In the genomic region with DNA sequence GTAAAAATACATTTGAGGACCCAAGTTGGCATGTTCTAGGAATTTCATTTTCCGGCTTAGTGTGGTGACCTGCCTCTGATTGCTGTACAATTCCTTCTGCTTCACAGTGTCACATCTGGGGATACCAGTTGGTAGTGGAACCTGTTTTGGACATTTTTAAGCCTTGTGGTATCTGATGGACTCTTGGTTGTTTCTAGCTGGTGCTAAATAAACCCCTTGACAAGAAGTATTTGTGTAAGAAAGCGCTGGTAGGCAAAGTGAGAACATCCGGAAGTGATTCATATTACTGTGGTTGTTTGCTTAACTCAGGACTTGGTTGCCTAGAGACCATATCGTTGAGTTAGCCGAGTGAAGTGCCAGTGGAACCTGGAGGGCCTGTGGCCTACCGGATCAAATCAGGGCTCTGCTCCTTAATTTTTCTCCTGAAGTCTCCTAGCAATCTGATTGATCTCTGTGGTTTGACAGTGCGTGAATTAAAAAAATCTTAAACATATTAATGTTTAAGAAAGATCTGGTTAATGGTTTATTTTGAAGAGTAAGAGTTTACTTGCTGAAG, we compare ENCODE assay signal across 8 cellular contexts. TPM values are rescaled to one million over a fixed set of nuclear protein-coding genes. Genes with fewer than 3 reads are reported as not detected.
DNase-seq lines count a peak whose midpoint lies in the region; ATAC-seq and TF ChIP-seq lines count a peak whose summit lies in the region.

No MANE protein-coding gene starts in this region.

- RAD21 ChIA-PET in HCT116 (lab: Charles Lee; ENCODE audit: low non-redundant PET in 1 of 2, low total read pairs in 2 of 2, uncharacterized antibody in 2 of 2, unreplicated experiment in 2 of 2): interaction anchor here in 1 of 2 experiments (1.0 kb wide), 1 partner anchor 13 kb away, joined by 3 read pairs; a partner anchor contains a TSS

- DNase-seq in HCT116 (ENCODE audit: low read depth, low spot score) (peak; percentile 91), LoVo (ENCODE audit: low spot score) (peak; percentile 97), SIG-M5 (lab: John Stamatoyannopoulos, UW) (peak; percentile 92), adipocyte (ENCODE audit: low read depth) (peak; percentile 96), heart right ventricle (peak; percentile 39 to 85), sciatic nerve (ENCODE audit: low spot score) (no peak), G401 (ENCODE audit: low spot score) (no peak)

- H4K20me1 ChIP-seq in HCT116 (ENCODE audit: insufficient read depth): no peaks in the 10 kb centered on the region

- 0 out of 2 replicates have a peak, but pooled peaks have one; percentile 15 for TF ChIP-seq RAD21 in HCT116 (IDR thresholded peaks at IDR 0.05; ENCODE audit: low read depth)

- peak overlapping the region; percentile 76 for H3K27ac ChIP-seq in HCT116 (ENCODE audit: low read depth, low read length)
- peak overlapping the region; percentile 69 to 93 (median 87) for H3K27ac ChIP-seq in heart right ventricle

- peaks cover 94% of the 10 kb centered on the region for H3K79me2 ChIP-seq in HCT116 (ENCODE audit: insufficient read depth, low read length)

- no peaks in the 10 kb centered on the region for H3K9me2 ChIP-seq in HCT116 (ENCODE audit: insufficient read depth)

- TF ChIP-seq POLR2A in HCT116 (IDR thresholded peaks at IDR 0.05; ENCODE audit: borderline replicate concordance, extremely low read depth, insufficient read depth, insufficient read length): no peak

- WGBS in heart right ventricle, 2 donors: 7% methylated on average over 7 of the region's 7 CpGs

- H3K4me1 ChIP-seq in HCT116 (ENCODE audit: control insufficient read depth in 1 of 2, insufficient read depth in 2 of 2, low read length in 2 of 2): peaks cover 43 to 51% of the 10 kb centered on the region in 2 experiments
- peaks cover 64% of the 10 kb centered on the region for H3K4me1 ChIP-seq in adipocyte (ENCODE audit: control insufficient read depth, insufficient read depth, low read length)
- H3K4me1 ChIP-seq in heart right ventricle: peaks cover 5 to 98% (median 78%) of the 10 kb centered on the region in 9 donors

- CTCF ChIA-PET in HCT116 (lab: Charles Lee): interaction anchor here (1.7 kb wide), 1 partner anchor 81 kb away, joined by 4 read pairs; no protein-coding TSS in a partner anchor

- H2AFZ ChIP-seq in HCT116 (ENCODE audit: low read depth, low read length, poor library complexity, severe bottlenecking): no peak overlapping the region

- TF ChIP-seq CTCF in HCT116 (IDR thresholded peaks at IDR 0.05 in 2 of 3, conservative IDR thresholded peaks at IDR 0.05 in 1 of 3; ENCODE audit: borderline replicate concordance in 1 of 3, insufficient read depth in 1 of 3, low read depth in 2 of 3, low read length in 2 of 3) (no peak), heart right ventricle (IDR thresholded peaks at IDR 0.05) (no peak)

- intact Hi-C loops in HCT116 (cut with micrococcal nuclease): loop anchor here (1.0 kb wide), 1 partner anchor 13 kb away; a partner anchor contains a TSS
- intact Hi-C loops in heart right ventricle (cut with DNase I): loop anchor here in 3 of 10 donors (5.0 kb wide), 1 partner anchor 61 kb away; no protein-coding TSS in a partner anchor
- intact Hi-C loops in sciatic nerve (cut with DNase I): no loop called here

- ATAC-seq in HCT116 (peak; percentile 89), heart right ventricle (peak; percentile 93 to 98 (median 97)), sciatic nerve (peak; percentile 97)

- in situ Hi-C loops in G401 (cut with HindIII; ENCODE audit: low sequenced_read_pairs): no loop called here

- H3K9me3 ChIP-seq in HCT116 (ENCODE audit: control insufficient read depth in 1 of 2, insufficient read depth in 1 of 2, low read depth in 1 of 2, low read length in 2 of 2): no peaks in the 10 kb centered on the region
- no peaks in the 10 kb centered on the region for H3K9me3 ChIP-seq in adipocyte (ENCODE audit: control insufficient read depth, low read length)
- no peaks in the 10 kb centered on the region for H3K9me3 ChIP-seq in heart right ventricle

- peak overlapping the region; percentile 14 for H3K4me3 ChIP-seq in GM08714 (ENCODE audit: low read length)
- H3K4me3 ChIP-seq in HCT116 (replicated peaks in 1 of 2; ENCODE audit: low read depth in 1 of 2, low read length in 2 of 2): peak overlapping the region; percentile 22 to 50
- peak overlapping the region; percentile 70 for H3K4me3 ChIP-seq in adipocyte (ENCODE audit: low read length)
- H3K4me3 ChIP-seq in heart right ventricle: peak overlapping the region in 7 of 10 donors; percentile 1 to 36 (median 20)

- H3K27me3 ChIP-seq in HCT116 (ENCODE audit: insufficient read depth, low read length) (no peaks in the 10 kb centered on the region), adipocyte (replicated peaks; ENCODE audit: control insufficient read depth, insufficient read depth, low read length) (no peaks in the 10 kb centered on the region), heart right ventricle (no peaks in the 10 kb centered on the region)

- POLR2A ChIA-PET in HCT116 (lab: Charles Lee): interaction anchor here (2.1 kb wide), 1 partner anchor 12 kb away, joined by 13 read pairs; a partner anchor contains a TSS

- no peaks in the 10 kb centered on the region for H3K36me3 ChIP-seq in HCT116 (ENCODE audit: control insufficient read depth in 1 of 2, insufficient read depth in 2 of 2, low read length in 2 of 2)
- H3K36me3 ChIP-seq in adipocyte (ENCODE audit: control insufficient read depth, insufficient read depth, low read length, severe bottlenecking): no peaks in the 10 kb centered on the region
- peaks cover 0 to 12% (median 0%) of the 10 kb centered on the region in 9 donors for H3K36me3 ChIP-seq in heart right ventricle

- BruUV-seq in HCT116 (replicated peaks; lab: Mats Ljungman, UMichigan): no TSS peak

- peak overlapping the region; percentile 81 for H3K4me2 ChIP-seq in HCT116 (ENCODE audit: low read length)

- H3K9ac ChIP-seq in HCT116 (ENCODE audit: low read length) (peak overlapping the region; percentile 60), adipocyte (ENCODE audit: low read length) (peak overlapping the region; percentile 18)

TF ChIP-seq in HCT116, 20 proteins besides CTCF, POLR2A, EP300 and RAD21 (continues in another document):
- no peak for TF ChIP-seq SRF (IDR thresholded peaks at IDR 0.05; ENCODE audit: low read depth)
- peak; percentile 81 for TF ChIP-seq CEBPB (IDR thresholded peaks at IDR 0.05; ENCODE audit: low read depth)
- TF ChIP-seq, protein P1, sequence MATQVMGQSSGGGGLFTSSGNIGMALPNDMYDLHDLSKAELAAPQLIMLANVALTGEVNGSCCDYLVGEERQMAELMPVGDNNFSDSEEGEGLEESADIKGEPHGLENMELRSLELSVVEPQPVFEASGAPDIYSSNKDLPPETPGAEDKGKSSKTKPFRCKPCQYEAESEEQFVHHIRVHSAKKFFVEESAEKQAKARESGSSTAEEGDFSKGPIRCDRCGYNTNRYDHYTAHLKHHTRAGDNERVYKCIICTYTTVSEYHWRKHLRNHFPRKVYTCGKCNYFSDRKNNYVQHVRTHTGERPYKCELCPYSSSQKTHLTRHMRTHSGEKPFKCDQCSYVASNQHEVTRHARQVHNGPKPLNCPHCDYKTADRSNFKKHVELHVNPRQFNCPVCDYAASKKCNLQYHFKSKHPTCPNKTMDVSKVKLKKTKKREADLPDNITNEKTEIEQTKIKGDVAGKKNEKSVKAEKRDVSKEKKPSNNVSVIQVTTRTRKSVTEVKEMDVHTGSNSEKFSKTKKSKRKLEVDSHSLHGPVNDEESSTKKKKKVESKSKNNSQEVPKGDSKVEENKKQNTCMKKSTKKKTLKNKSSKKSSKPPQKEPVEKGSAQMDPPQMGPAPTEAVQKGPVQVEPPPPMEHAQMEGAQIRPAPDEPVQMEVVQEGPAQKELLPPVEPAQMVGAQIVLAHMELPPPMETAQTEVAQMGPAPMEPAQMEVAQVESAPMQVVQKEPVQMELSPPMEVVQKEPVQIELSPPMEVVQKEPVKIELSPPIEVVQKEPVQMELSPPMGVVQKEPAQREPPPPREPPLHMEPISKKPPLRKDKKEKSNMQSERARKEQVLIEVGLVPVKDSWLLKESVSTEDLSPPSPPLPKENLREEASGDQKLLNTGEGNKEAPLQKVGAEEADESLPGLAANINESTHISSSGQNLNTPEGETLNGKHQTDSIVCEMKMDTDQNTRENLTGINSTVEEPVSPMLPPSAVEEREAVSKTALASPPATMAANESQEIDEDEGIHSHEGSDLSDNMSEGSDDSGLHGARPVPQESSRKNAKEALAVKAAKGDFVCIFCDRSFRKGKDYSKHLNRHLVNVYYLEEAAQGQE (IDR thresholded peaks at IDR 0.05; ENCODE audit: low read depth): no peak
- TF ChIP-seq, protein P2, sequence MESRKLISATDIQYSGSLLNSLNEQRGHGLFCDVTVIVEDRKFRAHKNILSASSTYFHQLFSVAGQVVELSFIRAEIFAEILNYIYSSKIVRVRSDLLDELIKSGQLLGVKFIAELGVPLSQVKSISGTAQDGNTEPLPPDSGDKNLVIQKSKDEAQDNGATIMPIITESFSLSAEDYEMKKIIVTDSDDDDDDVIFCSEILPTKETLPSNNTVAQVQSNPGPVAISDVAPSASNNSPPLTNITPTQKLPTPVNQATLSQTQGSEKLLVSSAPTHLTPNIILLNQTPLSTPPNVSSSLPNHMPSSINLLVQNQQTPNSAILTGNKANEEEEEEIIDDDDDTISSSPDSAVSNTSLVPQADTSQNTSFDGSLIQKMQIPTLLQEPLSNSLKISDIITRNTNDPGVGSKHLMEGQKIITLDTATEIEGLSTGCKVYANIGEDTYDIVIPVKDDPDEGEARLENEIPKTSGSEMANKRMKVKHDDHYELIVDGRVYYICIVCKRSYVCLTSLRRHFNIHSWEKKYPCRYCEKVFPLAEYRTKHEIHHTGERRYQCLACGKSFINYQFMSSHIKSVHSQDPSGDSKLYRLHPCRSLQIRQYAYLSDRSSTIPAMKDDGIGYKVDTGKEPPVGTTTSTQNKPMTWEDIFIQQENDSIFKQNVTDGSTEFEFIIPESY (IDR thresholded peaks at IDR 0.05; ENCODE audit: extremely low read depth, insufficient replicate concordance, low read length): no peak
- no peak for TF ChIP-seq YY1 (IDR thresholded peaks at IDR 0.05; ENCODE audit: extremely low read depth, insufficient replicate concordance, low read depth, low read length)
- TF ChIP-seq EZH2phosphoT487 (IDR thresholded peaks at IDR 0.05; ENCODE audit: borderline replicate concordance): no peak
- peak; percentile 34; the same call in 1 of the 2 replicates for TF ChIP-seq SIN3A (IDR thresholded peaks at IDR 0.05; ENCODE audit: low read depth)

RNA-seq across cellular contexts. Expression of a gene that starts 12.8 kb away (rescaled TPM):
- total RNA-seq in HCT116 (2021; ENCODE audit: unreplicated experiment) (113 TPM), heart right ventricle (10 to 100 TPM; 28.6 to 81.7 (median 35.0) TPM), sciatic nerve (202 TPM)
- 60.2 and 82.3 TPM in 2 replicates for polyA plus RNA-seq in HCT116 (2012)
- polyA plus RNA-seq in heart right ventricle: 10 to 100 TPM; 29.5 to 41.7 TPM
- 52.7 and 55.2 TPM in 2 replicates for total RNA-seq in G401 (2014; rRNA removed; shearing (Covaris generic))

RNA-seq across cellular contexts. Expression of a gene that starts 48.8 kb away (rescaled TPM):
- 4.0 TPM for total RNA-seq in HCT116 (2021; ENCODE audit: unreplicated experiment)
- 0.56 and 1.1 TPM in 2 replicates for polyA plus RNA-seq in HCT116 (2012)
- 10 to 100 TPM in 2 of 10 donors, 1 to 10 TPM in 8; 2.2 to 19.6 (median 7.0) TPM for total RNA-seq in heart right ventricle
- polyA plus RNA-seq in heart right ventricle: 1 to 10 TPM; 2.8 to 4.2 TPM
- total RNA-seq in sciatic nerve: 5.1 TPM
- total RNA-seq in G401 (2014; rRNA removed; shearing (Covaris generic)): 0.27 and 0.62 TPM in 2 replicates

Comparison
In these comparisons a context has a peak if more than half of its experiments do, and no peak if none do; other contexts are left out.
1. H3K4me3 ChIP-seq: peak in every context shown above with its lines; median percentile 70 in adipocyte; 36 in HCT116; 20 in heart right ventricle; 14 in GM08714.
2. DNase-seq: peak in HCT116 (single experiment), LoVo (single experiment), SIG-M5 (single experiment), adipocyte (single experiment) and heart right ventricle (2 of 2); none in sciatic nerve (single experiment) and G401 (single experiment).
3. Peak in every context shown above with its lines, with median percentiles within 50 percentile points of each other: ATAC-seq.